Comparison of ENCODE assay signal across 18 cellular contexts in the genomic region with DNA sequence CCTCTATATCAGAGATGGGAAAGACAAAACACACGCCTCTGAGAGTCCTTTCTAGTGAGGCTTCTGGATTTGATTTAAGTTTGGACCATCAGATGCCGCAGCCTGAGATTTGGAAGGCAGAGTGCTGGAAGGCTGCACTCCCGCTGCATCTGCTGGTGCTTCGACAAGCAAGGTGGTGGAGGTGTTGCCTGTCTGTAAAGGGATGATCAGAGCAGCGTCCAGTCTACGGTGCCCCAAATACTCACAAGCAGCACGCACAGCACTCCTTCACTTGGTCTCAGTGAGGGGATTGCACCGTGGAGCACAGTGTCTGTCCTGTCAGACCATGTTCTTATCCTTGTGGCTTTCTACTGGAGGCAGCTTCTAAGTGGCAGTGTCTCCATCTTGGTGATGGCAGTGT.
DNase-seq lines count a peak whose midpoint lies in the region; ATAC-seq and TF ChIP-seq lines count a peak whose summit lies in the region.
"Had no signal": no experiment of that assay in that cellular context is flagged by ENCODE, and none has a peak within 500 bp of the region (broad histone marks: within the 10 kb centered on the region; RNA-seq: fewer than 3 reads in every experiment).

No MANE protein-coding gene starts in this region.

- H3K4me1 ChIP-seq in GM23338 (ENCODE audit: insufficient read depth) = no peaks in the 10 kb centered on the region
- no peaks in the 10 kb centered on the region for H3K4me1 ChIP-seq in upper lobe of right lung

- no peaks in the 10 kb centered on the region for H3F3A ChIP-seq in GM23338 (replicated peaks; ENCODE audit: low read depth)

- H3K27me3 ChIP-seq in GM23338 (ENCODE audit: insufficient read depth) (no peaks in the 10 kb centered on the region), upper lobe of right lung (no peaks in the 10 kb centered on the region)

- H3K4me3 ChIP-seq in GM23338 (no peak overlapping the region), upper lobe of right lung (no peak overlapping the region)

- no peaks in the 10 kb centered on the region for H3K79me2 ChIP-seq in GM23338 (replicated peaks; ENCODE audit: insufficient read depth)

- ATAC-seq in GM23338 (no peak), upper lobe of right lung (peak; percentile 25), HG03432 (IDR thresholded peaks at IDR 0.05; ENCODE audit: unreplicated experiment) (no peak)

- H3K9me3 Mint-ChIP-seq in GM23338 = no peaks in the 10 kb centered on the region; the same call in 1 of the 3 replicates
- H3K9me3 Mint-ChIP-seq in dendritic cell treated with granulocyte-macrophage colony-stimulating factor and Interleukin-4, amounts not matched to agents 40 ng/mL and 50 ng/mL, for 4 days = peaks cover 14% of the 10 kb centered on the region
- no peaks in the 10 kb centered on the region for H3K9me3 Mint-ChIP-seq in osteocyte (ENCODE audit: unreplicated experiment)
- peaks cover 4% of the 10 kb centered on the region for H3K9me3 Mint-ChIP-seq in glutamatergic neuron (ENCODE audit: unreplicated experiment)

- H3K4me3 Mint-ChIP-seq in GM23338 = no peak overlapping the region
- H3K4me3 Mint-ChIP-seq in dendritic cell treated with granulocyte-macrophage colony-stimulating factor and Interleukin-4, amounts not matched to agents 40 ng/mL and 50 ng/mL, for 4 days = no peak overlapping the region
- no peak overlapping the region for H3K4me3 Mint-ChIP-seq in osteocyte (ENCODE audit: unreplicated experiment)
- no peak overlapping the region for H3K4me3 Mint-ChIP-seq in glutamatergic neuron (ENCODE audit: unreplicated experiment)
- H3K4me3 Mint-ChIP-seq: CD4-positive, alpha-beta memory T cell had no signal

- H3K36me3 Mint-ChIP-seq in GM23338 (ENCODE audit: low read depth) = no peaks in the 10 kb centered on the region
- no peaks in the 10 kb centered on the region for H3K36me3 Mint-ChIP-seq in dendritic cell treated with granulocyte-macrophage colony-stimulating factor and Interleukin-4, amounts not matched to agents 40 ng/mL and 50 ng/mL, for 4 days (ENCODE audit: low read depth)
- H3K36me3 Mint-ChIP-seq in osteocyte (ENCODE audit: unreplicated experiment) = no peaks in the 10 kb centered on the region
- no peaks in the 10 kb centered on the region for H3K36me3 Mint-ChIP-seq in glutamatergic neuron (ENCODE audit: unreplicated experiment)
- H3K36me3 Mint-ChIP-seq: CD4-positive, alpha-beta memory T cell had no signal

- H3K9me2 ChIP-seq in GM23338 (ENCODE audit: insufficient read depth) = peaks cover 6% of the 10 kb centered on the region; the same call in 1 of the 2 replicates

- H3K4me1 Mint-ChIP-seq in GM23338 (peaks cover 1% of the 10 kb centered on the region; the same call in 2 of the 3 replicates), osteocyte (ENCODE audit: unreplicated experiment) (no peaks in the 10 kb centered on the region), glutamatergic neuron (ENCODE audit: low read depth, unreplicated experiment) (no peaks in the 10 kb centered on the region)
- peaks cover 9% of the 10 kb centered on the region for H3K4me1 Mint-ChIP-seq in dendritic cell treated with granulocyte-macrophage colony-stimulating factor and Interleukin-4, amounts not matched to agents 40 ng/mL and 50 ng/mL, for 4 days (ENCODE audit: low read depth)

- peak overlapping the region; percentile 18 for H2AFZ ChIP-seq in GM23338

- H3K4me2 ChIP-seq in GM23338 = no peak overlapping the region

- H3K27ac ChIP-seq in GM23338 (ENCODE audit: low read depth) = no peak overlapping the region
- H3K27ac ChIP-seq in upper lobe of right lung = no peak overlapping the region

- no peaks in the 10 kb centered on the region for H3K27me3 Mint-ChIP-seq in GM23338 (ENCODE audit: insufficient read depth, low read depth, poor library complexity)
- peaks cover 20% of the 10 kb centered on the region for H3K27me3 Mint-ChIP-seq in dendritic cell treated with granulocyte-macrophage colony-stimulating factor and Interleukin-4, amounts not matched to agents 40 ng/mL and 50 ng/mL, for 4 days
- H3K27me3 Mint-ChIP-seq in osteocyte (ENCODE audit: unreplicated experiment) = peaks cover 7% of the 10 kb centered on the region
- H3K27me3 Mint-ChIP-seq in glutamatergic neuron (ENCODE audit: unreplicated experiment) = no peaks in the 10 kb centered on the region

- no peak overlapping the region for H3K27ac Mint-ChIP-seq in GM23338
- H3K27ac Mint-ChIP-seq in dendritic cell treated with granulocyte-macrophage colony-stimulating factor and Interleukin-4, amounts not matched to agents 40 ng/mL and 50 ng/mL, for 4 days = peak overlapping the region; percentile 64
- H3K27ac Mint-ChIP-seq in osteocyte (ENCODE audit: unreplicated experiment) = no peak overlapping the region
- no peak overlapping the region for H3K27ac Mint-ChIP-seq in glutamatergic neuron (ENCODE audit: unreplicated experiment)

- TF ChIP-seq CTCF in GM23338 (conservative IDR thresholded peaks at IDR 0.05; ENCODE audit: low read depth in 2 of 2) (no peak), osteocyte (IDR thresholded peaks at IDR 0.05) (no peak), upper lobe of right lung (IDR thresholded peaks at IDR 0.05) (no peak), glutamatergic neuron (IDR thresholded peaks at IDR 0.05; ENCODE audit: partially characterized antibody, unreplicated experiment) (no peak)

- H3K9me3 ChIP-seq in upper lobe of right lung = no peaks in the 10 kb centered on the region

- intact Hi-C loops in dendritic cell treated with granulocyte-macrophage colony-stimulating factor and Interleukin-4, amounts not matched to agents 40 ng/mL and 50 ng/mL, for 4 days (cut with micrococcal nuclease) = no loop called here
- intact Hi-C loops in upper lobe of right lung (cut with DNase I) = no loop called here

- DNase-seq in GM23338 (ENCODE audit: low spot score) (no peak), osteocyte (ENCODE audit: extremely low spot score, unreplicated experiment) (peak; percentile 60), upper lobe of right lung (no peak), activated gamma-delta T cell treated with Interleukin-2 at 50 U/mL for 16 hours (no peak), glutamatergic neuron (no peak)
- DNase-seq: 8988T; C1 segment of cervical spinal cord; Calu3; CD4-positive, alpha-beta memory T cell; COR-L47; DMS53; DMS79 treated with DMSO at 0.1 percent for 48 hours; GF-D8; GOT3; H7; HCEC 1CT had no signal

- no peaks in the 10 kb centered on the region for H3K36me3 ChIP-seq in GM23338 (ENCODE audit: insufficient read depth)
- no peaks in the 10 kb centered on the region for H3K36me3 ChIP-seq in upper lobe of right lung

- H4K20me1 ChIP-seq in GM23338 (replicated peaks; ENCODE audit: insufficient read depth) = 0 out of 2 replicates have a peak, but pooled peaks cover 3% of the 10 kb centered on the region

TF ChIP-seq in GM23338, 12 proteins besides CTCF, POLR2A, EP300 and RAD21:
- TF ChIP-seq NANOG (IDR thresholded peaks at IDR 0.05; ENCODE audit: borderline replicate concordance) (no peak), EZH2 (IDR thresholded peaks at IDR 0.05; ENCODE audit: low read depth, unreplicated experiment) (no peak)
- TF ChIP-seq, protein P1, sequence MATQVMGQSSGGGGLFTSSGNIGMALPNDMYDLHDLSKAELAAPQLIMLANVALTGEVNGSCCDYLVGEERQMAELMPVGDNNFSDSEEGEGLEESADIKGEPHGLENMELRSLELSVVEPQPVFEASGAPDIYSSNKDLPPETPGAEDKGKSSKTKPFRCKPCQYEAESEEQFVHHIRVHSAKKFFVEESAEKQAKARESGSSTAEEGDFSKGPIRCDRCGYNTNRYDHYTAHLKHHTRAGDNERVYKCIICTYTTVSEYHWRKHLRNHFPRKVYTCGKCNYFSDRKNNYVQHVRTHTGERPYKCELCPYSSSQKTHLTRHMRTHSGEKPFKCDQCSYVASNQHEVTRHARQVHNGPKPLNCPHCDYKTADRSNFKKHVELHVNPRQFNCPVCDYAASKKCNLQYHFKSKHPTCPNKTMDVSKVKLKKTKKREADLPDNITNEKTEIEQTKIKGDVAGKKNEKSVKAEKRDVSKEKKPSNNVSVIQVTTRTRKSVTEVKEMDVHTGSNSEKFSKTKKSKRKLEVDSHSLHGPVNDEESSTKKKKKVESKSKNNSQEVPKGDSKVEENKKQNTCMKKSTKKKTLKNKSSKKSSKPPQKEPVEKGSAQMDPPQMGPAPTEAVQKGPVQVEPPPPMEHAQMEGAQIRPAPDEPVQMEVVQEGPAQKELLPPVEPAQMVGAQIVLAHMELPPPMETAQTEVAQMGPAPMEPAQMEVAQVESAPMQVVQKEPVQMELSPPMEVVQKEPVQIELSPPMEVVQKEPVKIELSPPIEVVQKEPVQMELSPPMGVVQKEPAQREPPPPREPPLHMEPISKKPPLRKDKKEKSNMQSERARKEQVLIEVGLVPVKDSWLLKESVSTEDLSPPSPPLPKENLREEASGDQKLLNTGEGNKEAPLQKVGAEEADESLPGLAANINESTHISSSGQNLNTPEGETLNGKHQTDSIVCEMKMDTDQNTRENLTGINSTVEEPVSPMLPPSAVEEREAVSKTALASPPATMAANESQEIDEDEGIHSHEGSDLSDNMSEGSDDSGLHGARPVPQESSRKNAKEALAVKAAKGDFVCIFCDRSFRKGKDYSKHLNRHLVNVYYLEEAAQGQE (IDR thresholded peaks at IDR 0.05; ENCODE audit: unreplicated experiment) = no peak
